Comparison of ENCODE assay signal across 20 cellular contexts in the genomic region with DNA sequence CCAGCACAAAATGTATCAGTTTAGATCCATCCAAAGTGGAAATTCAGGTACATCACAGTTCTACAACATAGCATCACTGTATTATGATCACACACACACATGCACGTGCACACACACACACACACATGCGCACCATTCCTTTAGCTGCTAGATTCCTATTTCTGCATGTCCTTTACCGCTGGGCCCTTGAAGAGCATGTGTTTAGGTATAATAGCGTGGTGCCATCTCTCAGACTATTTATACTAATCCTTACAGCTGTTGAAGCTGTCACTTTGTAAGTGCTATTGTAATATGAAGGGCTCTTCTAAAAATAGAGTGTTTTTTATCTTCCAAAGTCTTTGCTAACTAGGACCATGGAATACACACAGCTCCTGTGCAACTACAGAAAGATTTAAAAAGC.
"Had no signal": no experiment of that assay in that cellular context is flagged by ENCODE, and none has a peak within 500 bp of the region (broad histone marks: within the 10 kb centered on the region; RNA-seq: fewer than 3 reads in every experiment).

No MANE protein-coding gene starts in this region.

- DNase-seq: activated CD4-positive, alpha-beta T cell treated with anti-CD3 and anti-CD28 coated beads, Interleukin-2, amount 50 U/mL, for 1 hour; activated CD4-positive, CD25-positive, alpha-beta regulatory T cell treated with anti-CD3 and anti-CD28 coated beads, Interleukin-2, amount 50 U/mL, for 72 hours; activated CD8-positive, alpha-beta memory T cell treated with anti-CD3 and anti-CD28 coated beads for 24 hours; activated CD8-positive, alpha-beta memory T cell treated with anti-CD3 and anti-CD28 coated beads, Interleukin-2, amount 50 U/mL, for 48 hours; activated effector memory CD4-positive, alpha-beta T cell treated with Interleukin-2 at 50 U/mL for 16 hours; activated naive CD4-positive, alpha-beta T cell treated with anti-CD3 and anti-CD28 coated beads, Interleukin-2, amount 10 ng/mL, durations not matched to agents 7 days and 5 days; activated naive CD8-positive, alpha-beta T cell treated with anti-CD3 and anti-CD28 coated beads, Interleukin-2, amount 50 U/mL, for 24 hours; activated T-cell treated with anti-CD3 and anti-CD28 coated beads, Interleukin-2, amount 50 U/mL, for 48 hours; anterior cingulate cortex; colonic mucosa; foreskin keratinocyte; kidney; naive B cell; stimulated activated naive CD4-positive, alpha-beta T cell; T-cell; T1000; upper lobe of right lung had no signal

- H3K4me1 ChIP-seq: colonic mucosa, foreskin keratinocyte, prostate gland, upper lobe of right lung had no signal

- ATAC-seq: activated naive CD8-positive, alpha-beta T cell treated with anti-CD3 and anti-CD28 coated beads, Interleukin-2, amount 50 U/mL, for 24 hours; foreskin keratinocyte; left lobe of liver; sciatic nerve; T-cell; upper lobe of right lung had no signal

- H3K27me3 ChIP-seq: colonic mucosa, foreskin keratinocyte, upper lobe of right lung had no signal

- H3K27ac ChIP-seq: colonic mucosa, foreskin keratinocyte, prostate gland, upper lobe of right lung had no signal

- H3K36me3 ChIP-seq: colonic mucosa, prostate gland, upper lobe of right lung had no signal

- H3K9me3 ChIP-seq: colonic mucosa, prostate gland had no signal

- H3K4me3 ChIP-seq: colonic mucosa, prostate gland, upper lobe of right lung had no signal
